1 cellular context compared by ENCODE assay signal in genomic region chr5:7043797-7044196, GRCh38.
A peak's percentile ranks its signal among the peaks of the same experiment; 100 is the strongest.
TF ChIP-seq lines count a peak whose summit lies in the region.

No MANE protein-coding gene starts in this region.

TF ChIP-seq in K562, 482 proteins besides CTCF, POLR2A, EP300 and RAD21 (continued from another document):
- TF ChIP-seq U2AF2 (optimal IDR thresholded peaks at IDR 0.05; ENCODE audit: low read depth, low read length), result no peak
- TF ChIP-seq MXD1 (CRISPR knock-in tag; IDR thresholded peaks at IDR 0.05; ENCODE audit: borderline replicate concordance, poor library complexity, severe bottlenecking), result no peak
- TF ChIP-seq ETV1 (tag; conservative IDR thresholded peaks at IDR 0.05; ENCODE audit: low read depth), result no peak
- no peak for TF ChIP-seq NCOA2 (IDR thresholded peaks at IDR 0.05; ENCODE audit: partially characterized antibody in 2 of 2)
- no peak for TF ChIP-seq ATF1 (CRISPR knock-in tag; IDR thresholded peaks at IDR 0.05)
- TF ChIP-seq ATF1 (tag; IDR thresholded peaks at IDR 0.05), result peak; percentile 11; the same call in 1 of the 2 replicates
- peak; percentile 51 for TF ChIP-seq FOSL1 (tag; conservative IDR thresholded peaks at IDR 0.05)
- no peak for TF ChIP-seq IFI16 (CRISPR knock-in tag; IDR thresholded peaks at IDR 0.05)
- no peak for TF ChIP-seq SMARCB1 (IDR thresholded peaks at IDR 0.05; ENCODE audit: insufficient read length, low read depth)
- TF ChIP-seq PHB2 (IDR thresholded peaks at IDR 0.05; ENCODE audit: low read depth), result no peak
- TF ChIP-seq, protein P1, sequence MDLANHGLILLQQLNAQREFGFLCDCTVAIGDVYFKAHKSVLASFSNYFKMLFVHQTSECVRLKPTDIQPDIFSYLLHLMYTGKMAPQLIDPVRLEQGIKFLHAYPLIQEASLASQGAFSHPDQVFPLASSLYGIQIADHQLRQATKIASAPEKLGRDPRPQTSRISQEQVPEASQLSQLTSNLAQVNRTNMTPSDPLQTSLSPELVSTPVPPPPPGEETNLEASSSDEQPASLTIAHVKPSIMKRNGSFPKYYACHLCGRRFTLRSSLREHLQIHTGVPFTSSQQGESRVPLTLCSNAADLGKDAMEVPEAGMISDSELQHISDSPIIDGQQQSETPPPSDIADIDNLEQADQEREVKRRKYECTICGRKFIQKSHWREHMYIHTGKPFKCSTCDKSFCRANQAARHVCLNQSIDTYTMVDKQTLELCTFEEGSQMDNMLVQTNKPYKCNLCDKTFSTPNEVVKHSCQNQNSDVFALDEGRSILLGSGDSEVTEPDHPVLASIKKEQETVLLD (IDR thresholded peaks at IDR 0.05), result no peak
- no peak for TF ChIP-seq NR1H2 (CRISPR knock-in tag; IDR thresholded peaks at IDR 0.05)
- peak; percentile 52; the same call in 1 of the 2 replicates for TF ChIP-seq CBFA2T3 (IDR thresholded peaks at IDR 0.05)
